28 cellular contexts compared by ENCODE assay signal in genomic region chr6:21299216-21299615, GRCh38.
"Had no signal": no experiment of that assay in that cellular context is flagged by ENCODE, and none has a peak within 500 bp of the region (broad histone marks: within the 10 kb centered on the region; RNA-seq: fewer than 3 reads in every experiment).

No MANE protein-coding gene starts in this region.

- H3K9me3 ChIP-seq: ovary, testis, upper lobe of right lung, uterus had no signal

- H3K27ac ChIP-seq: neural progenitor cell, ovary, parathyroid adenoma, psoas muscle, skin epidermis, spleen, suprapubic skin, testis, tibial artery, transverse colon, upper lobe of right lung, uterus had no signal

- H3K4me2 ChIP-seq: neural progenitor cell, smooth muscle cell had no signal

- H3K36me3 ChIP-seq: neural progenitor cell, ovary, spleen, suprapubic skin, tibial artery, transverse colon, upper lobe of right lung, uterus had no signal

- H3K9ac ChIP-seq: neural progenitor cell, parathyroid adenoma had no signal

- H2AFZ ChIP-seq: parathyroid adenoma had no signal

- H3K4me3 ChIP-seq: neural progenitor cell, ovary, psoas muscle, skin epidermis, smooth muscle cell, spleen, suprapubic skin, testis, tibial artery, transverse colon, upper lobe of right lung, uterus had no signal

- H3K79me2 ChIP-seq: parathyroid adenoma had no signal

- H3K27me3 ChIP-seq: neural progenitor cell, ovary, spleen, suprapubic skin, testis, tibial artery, transverse colon, upper lobe of right lung, uterus had no signal

- DNase-seq: natural killer cell; occipital lobe; ovary; posterior cingulate gyrus; psoas muscle; right cardiac atrium; spleen; stimulated activated CD4-positive, alpha-beta T cell treated with anti-CD3 and anti-CD28 coated beads, Interleukin-12 subunit alpha, Interleukin-12 subunit beta, amount 100 ng/mL, for 4 hours; stimulated activated CD4-positive, alpha-beta T cell treated with anti-CD3 and anti-CD28 coated beads, Interleukin-1b, Interleukin-23, amount 100 ng/mL, for 48 hours; stimulated activated CD4-positive, alpha-beta T cell treated with anti-CD3 and anti-CD28 coated beads, Interleukin-4, amount 100 ng/mL, for 1 hour; stimulated activated CD4-positive, alpha-beta T cell treated with anti-CD3 and anti-CD28 coated beads, Interleukin-4, amount 100 ng/mL, for 4 hours; stimulated activated CD8-positive, alpha-beta memory T cell treated with anti-CD3 and anti-CD28 coated beads, Interleukin-4, amount 100 ng/mL, for 48 hours; stimulated activated naive CD4-positive, alpha-beta T cell; stimulated activated naive CD8-positive, alpha-beta T cell treated with anti-CD3 and anti-CD28 coated beads, Interleukin-15, amount 100 ng/mL, for 72 hours; stimulated activated naive CD8-positive, alpha-beta T cell treated with anti-CD3 and anti-CD28 coated beads, Interleukin-15, Interleukin-2, amounts not matched to agents 100 U/mL and 50 U/mL, for 24 hours; substantia nigra; testis; tibial artery; transverse colon; upper lobe of right lung; uterus had no signal

- ATAC-seq: natural killer cell; psoas muscle; right cardiac atrium; sciatic nerve; stimulated activated memory B cell treated with anti-CD40 and anti-IgM and Interleukin-4, amounts not matched to agents 10 μg/mL and 1 μg/mL and 100 μg/mL, for 72 hours; stimulated activated naive CD8-positive, alpha-beta T cell treated with anti-CD3 and anti-CD28 coated beads, Interleukin-15, amount 100 ng/mL, for 72 hours; stimulated activated naive CD8-positive, alpha-beta T cell treated with anti-CD3 and anti-CD28 coated beads, Interleukin-15, Interleukin-2, amounts not matched to agents 100 U/mL and 50 U/mL, for 24 hours; upper lobe of right lung had no signal

- H3K4me1 ChIP-seq: parathyroid adenoma, psoas muscle, spleen, suprapubic skin, testis, tibial artery, transverse colon, upper lobe of right lung, uterus had no signal
